ENCODE assay signal across 26 cellular contexts in the genomic region with DNA sequence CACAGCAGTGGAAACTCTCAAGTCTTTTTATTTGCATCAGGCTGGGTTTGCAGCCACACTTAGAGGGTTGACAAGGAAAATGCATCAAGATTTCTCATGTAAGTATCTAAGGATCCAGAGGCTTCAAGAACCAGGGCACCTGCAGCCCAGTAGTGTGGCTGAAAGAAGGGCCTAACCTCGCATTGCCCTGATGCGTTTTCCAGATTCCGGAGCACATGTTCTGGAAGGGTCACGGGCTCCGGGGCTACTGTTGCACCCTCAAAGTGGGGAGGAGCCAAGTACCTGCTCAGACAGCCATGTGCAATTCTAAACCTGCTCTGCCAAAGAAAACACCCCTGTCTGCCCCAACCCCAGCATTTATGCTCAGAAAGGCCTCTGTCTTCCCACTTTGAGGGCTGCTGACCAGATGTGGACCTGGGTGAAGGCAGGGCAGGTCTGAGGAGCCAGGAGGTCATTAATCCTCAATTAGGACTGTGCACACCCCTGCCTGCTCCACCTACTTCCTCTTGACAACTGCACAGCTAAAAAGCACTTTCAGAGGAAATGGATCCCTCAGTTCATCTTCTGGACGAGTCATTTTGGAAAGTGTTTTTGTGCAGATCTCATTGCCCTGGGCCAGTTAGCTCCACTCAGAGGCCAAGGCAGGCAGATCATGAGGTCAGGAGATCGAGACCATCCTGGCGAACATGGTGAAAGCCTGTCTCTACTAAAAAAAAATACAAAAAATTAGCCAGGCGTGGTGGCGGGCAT.
"Had no signal": no experiment of that assay in that cellular context is flagged by ENCODE, and none has a peak within 500 bp of the region (broad histone marks: within the 10 kb centered on the region; RNA-seq: fewer than 3 reads in every experiment).

No MANE protein-coding gene starts in this region.

- H3K4me3 Mint-ChIP-seq: activated CD4-positive, alpha-beta T cell treated with anti-CD3 and anti-CD28 coated beads for 36 hours; activated CD8-positive, alpha-beta T cell treated with anti-CD3 and anti-CD28 coated beads for 36 hours; activated naive CD4-positive, alpha-beta T cell treated with anti-CD3 and anti-CD28 coated beads for 36 hours; endodermal cell; mesothelial cell of epicardium; neural crest cell; stimulated activated naive CD8-positive, alpha-beta T cell treated with anti-CD3 and anti-CD28 coated beads, Interleukin-15, amount 100 ng/mL, for 72 hours had no signal

- H3K36me3 ChIP-seq: brain microvascular endothelial cell, colonic mucosa, prostate gland, suprapubic skin had no signal

- H3K27ac Mint-ChIP-seq: activated CD4-positive, alpha-beta T cell treated with anti-CD3 and anti-CD28 coated beads for 36 hours; activated CD8-positive, alpha-beta T cell treated with anti-CD3 and anti-CD28 coated beads for 36 hours; activated naive CD4-positive, alpha-beta T cell treated with anti-CD3 and anti-CD28 coated beads for 36 hours; activated T-helper 2 cell treated with anti-CD3 and anti-CD28 coated beads, Interferon-gamma antibody, Interleukin-2, Interleukin-4, amounts not matched to agents 10 μg/mL and 5 μg/mL and 100 μg/mL, durations not matched to agents 14 hours and 24 hours and 36 hours; endodermal cell; mesothelial cell of epicardium; stimulated activated naive CD8-positive, alpha-beta T cell treated with anti-CD3 and anti-CD28 coated beads, Interleukin-15, amount 100 ng/mL, for 72 hours had no signal

- H3K36me3 Mint-ChIP-seq: mesothelial cell of epicardium had no signal

- ATAC-seq: activated CD4-positive, alpha-beta T cell treated with anti-CD3 and anti-CD28 coated beads for 36 hours; activated CD8-positive, alpha-beta T cell treated with anti-CD3 and anti-CD28 coated beads for 36 hours; left lobe of liver; stimulated activated naive CD8-positive, alpha-beta T cell treated with anti-CD3 and anti-CD28 coated beads, Interleukin-15, amount 100 ng/mL, for 72 hours had no signal

- H3K4me3 ChIP-seq: colonic mucosa, lung, prostate gland, suprapubic skin had no signal

- H3K4me1 Mint-ChIP-seq: activated CD4-positive, alpha-beta T cell treated with anti-CD3 and anti-CD28 coated beads for 36 hours; neural crest cell; stimulated activated naive CD8-positive, alpha-beta T cell treated with anti-CD3 and anti-CD28 coated beads, Interleukin-15, amount 100 ng/mL, for 72 hours had no signal

- H3K27ac ChIP-seq: brain microvascular endothelial cell, colonic mucosa, epithelial cell of prostate, prostate gland, suprapubic skin had no signal

- H3K27me3 Mint-ChIP-seq: activated CD4-positive, alpha-beta T cell treated with anti-CD3 and anti-CD28 coated beads for 36 hours; activated CD8-positive, alpha-beta T cell treated with anti-CD3 and anti-CD28 coated beads for 36 hours; stimulated activated naive CD8-positive, alpha-beta T cell treated with anti-CD3 and anti-CD28 coated beads, Interleukin-15, amount 100 ng/mL, for 72 hours had no signal

- H3K27me3 ChIP-seq: brain microvascular endothelial cell, colonic mucosa, suprapubic skin had no signal

- DNase-seq: activated CD4-positive, alpha-beta T cell treated with anti-CD3 and anti-CD28 coated beads for 36 hours; activated CD8-positive, alpha-beta T cell treated with anti-CD3 and anti-CD28 coated beads for 36 hours; activated naive CD4-positive, alpha-beta T cell treated with anti-CD3 and anti-CD28 coated beads for 36 hours; activated T-cell treated with anti-CD3 and anti-CD28 coated beads, Interleukin-2, amount 50 U/mL, for 1 hour; anterior cingulate cortex; brain microvascular endothelial cell; central memory CD4-positive, alpha-beta T cell; colonic mucosa; endodermal cell; foreskin melanocyte; glutamatergic neuron; hippocampal formation; right cardiac atrium; small intestine; stimulated activated CD4-positive, alpha-beta T cell treated with anti-CD3 and anti-CD28 coated beads, Interleukin-15, amount 100 ng/mL, for 24 hours; stimulated activated CD4-positive, alpha-beta T cell treated with anti-CD3 and anti-CD28 coated beads, Interleukin-2, amount 100 ng/mL, for 48 hours; stimulated activated naive CD8-positive, alpha-beta T cell treated with anti-CD3 and anti-CD28 coated beads, Interleukin-15, amount 100 ng/mL, for 72 hours; trophoblast cell had no signal

- H3K9me3 ChIP-seq: colonic mucosa, prostate gland, suprapubic skin had no signal

- H3K4me1 ChIP-seq: colonic mucosa had no signal

- H3K9me3 Mint-ChIP-seq: activated CD8-positive, alpha-beta T cell treated with anti-CD3 and anti-CD28 coated beads for 36 hours; activated naive CD4-positive, alpha-beta T cell treated with anti-CD3 and anti-CD28 coated beads for 36 hours; activated T-helper 2 cell treated with anti-CD3 and anti-CD28 coated beads, Interferon-gamma antibody, Interleukin-2, Interleukin-4, amounts not matched to agents 10 μg/mL and 5 μg/mL and 100 μg/mL, durations not matched to agents 14 hours and 24 hours and 36 hours; endodermal cell; mesothelial cell of epicardium; neural crest cell; stimulated activated naive CD8-positive, alpha-beta T cell treated with anti-CD3 and anti-CD28 coated beads, Interleukin-15, amount 100 ng/mL, for 72 hours had no signal
